Comparison of ENCODE assay signal across 15 cellular contexts in genomic region chr4:80045831-80046230, GRCh38. TPM values are rescaled to one million over a fixed set of nuclear protein-coding genes. Genes with fewer than 3 reads are reported as not detected.
DNase-seq lines count a peak whose midpoint lies in the region; ATAC-seq and TF ChIP-seq lines count a peak whose summit lies in the region.
"Had no signal": no experiment of that assay in that cellular context is flagged by ENCODE, and none has a peak within 500 bp of the region (broad histone marks: within the 10 kb centered on the region; RNA-seq: fewer than 3 reads in every experiment).

No MANE protein-coding gene starts in this region.

- H3K36me3 Mint-ChIP-seq in Caco-2 (ENCODE audit: insufficient read depth, unreplicated experiment), result no peaks in the 10 kb centered on the region

- CTCF ChIA-PET in Caco-2 (lab: Charles Lee), result no interaction called here

- peak; percentile 67 for ATAC-seq in Right ventricle myocardium inferior
- ATAC-seq: activated T-cell treated with anti-CD3 and anti-CD28 coated beads, Interleukin-2, amount 50 U/mL, for 4 hours; GM23338 had no signal

- no peaks in the 10 kb centered on the region for H3K9me3 ChIP-seq in muscle layer of duodenum (ENCODE audit: control insufficient read depth in 1 of 2, low read length in 2 of 2)
- no peaks in the 10 kb centered on the region for H3K9me3 ChIP-seq in Caco-2

- H3K4me1 ChIP-seq in muscle layer of duodenum (ENCODE audit: control insufficient read depth in 1 of 2, insufficient read depth in 2 of 2, low read length in 2 of 2) (peaks cover 6 to 45% of the 10 kb centered on the region in 2 donors), Caco-2 (no peaks in the 10 kb centered on the region)

- DNase-seq in Right ventricle myocardium inferior (ENCODE audit: missing footprints) (no peak), cardiac septum (ENCODE audit: low spot score) (no peak), epithelial cell of esophagus (ENCODE audit: low read depth) (peak; percentile 57), T-helper 9 cell (no peak), H4 (ENCODE audit: low spot score) (no peak), Caco-2 (no peak), NCI-H2107 treated with DMSO at 0.1 percent for 48 hours (lab: John Stamatoyannopoulos, UW; ENCODE audit: unreplicated experiment) (no peak)
- DNase-seq: activated CD4-positive, CD25-positive, alpha-beta regulatory T cell treated with anti-CD3 and anti-CD28 coated beads, Interleukin-2, amount 50 U/mL, for 72 hours; activated T-cell treated with anti-CD3 and anti-CD28 coated beads, Interleukin-2, amount 50 U/mL, for 4 hours; MM.1S; SW 1271 had no signal

- no peak overlapping the region for H3K4me3 Mint-ChIP-seq in Caco-2 (ENCODE audit: unreplicated experiment)
- H3K4me3 Mint-ChIP-seq: activated T-cell treated with anti-CD3 and anti-CD28 coated beads, Interleukin-2, amount 50 U/mL, for 4 hours; GM23338 had no signal

- H3K27me3 Mint-ChIP-seq in Caco-2 (ENCODE audit: insufficient read depth, unreplicated experiment), result no peaks in the 10 kb centered on the region

- no peak for TF ChIP-seq CTCF in epithelial cell of esophagus (IDR thresholded peaks at IDR 0.05; ENCODE audit: insufficient read depth, low read depth, low read length, missing control alignments)
- no peak for TF ChIP-seq CTCF in Caco-2 (IDR thresholded peaks at IDR 0.05; ENCODE audit: insufficient read depth in 1 of 2, low read depth in 1 of 2, low read length in 1 of 2, severe bottlenecking in 1 of 2, unreplicated experiment in 1 of 2)

- H3K4me3 ChIP-seq in epithelial cell of esophagus (ENCODE audit: low read length) (no peak overlapping the region), muscle layer of duodenum (ENCODE audit: low read depth in 1 of 2, low read length in 2 of 2) (no peak overlapping the region), Caco-2 (ENCODE audit: low read depth, low read length) (no peak overlapping the region)
- H3K4me3 ChIP-seq: GM23338 had no signal

- BruUV-seq in Caco-2 (replicated peaks; lab: Mats Ljungman, UMichigan), result no TSS peak

- peaks cover 10 to 15% of the 10 kb centered on the region in 2 donors for H3K36me3 ChIP-seq in muscle layer of duodenum (ENCODE audit: control insufficient read depth in 1 of 2, insufficient read depth in 2 of 2, low read length in 2 of 2)
- H3K36me3 ChIP-seq in Caco-2 (ENCODE audit: control insufficient read depth, insufficient read depth, low read length), result no peaks in the 10 kb centered on the region

- POLR2A ChIA-PET in Caco-2 (lab: Charles Lee), result no interaction called here

- H3K27ac Mint-ChIP-seq in Caco-2 (ENCODE audit: unreplicated experiment), result no peak overlapping the region
- H3K27ac Mint-ChIP-seq: GM23338 had no signal

- no peaks in the 10 kb centered on the region for H3K27me3 ChIP-seq in muscle layer of duodenum (ENCODE audit: low read depth, low read length)
- H3K27me3 ChIP-seq in Caco-2 (replicated peaks; ENCODE audit: control insufficient read depth, insufficient read depth, low read length), result no peaks in the 10 kb centered on the region

- no peaks in the 10 kb centered on the region for H3K4me1 Mint-ChIP-seq in Caco-2 (ENCODE audit: low read depth, unreplicated experiment)

- H3K27ac ChIP-seq in muscle layer of duodenum (ENCODE audit: low read length), result peak overlapping the region; percentile 42
- H3K27ac ChIP-seq: HL-60 had no signal

- H3K9me3 Mint-ChIP-seq in Caco-2 (ENCODE audit: unreplicated experiment), result no peaks in the 10 kb centered on the region
- H3K9me3 Mint-ChIP-seq: activated T-cell treated with anti-CD3 and anti-CD28 coated beads, Interleukin-2, amount 50 U/mL, for 4 hours; GM23338 had no signal

- intact Hi-C loops in Right ventricle myocardium inferior (cut with DNase I) (no loop called here), cardiac septum (cut with DNase I) (no loop called here), Caco-2 (cut with micrococcal nuclease; ENCODE audit: unreplicated experiment) (no loop called here)

RNA-seq across cellular contexts. Expression of gene ANTXR2, which starts 27.2 kb away (rescaled TPM):
- total RNA-seq in Right ventricle myocardium inferior (48.1 TPM), cardiac septum (54.6 TPM), Caco-2 (2022) (0.97 and 1.4 TPM in 2 replicates)
- 12.9 and 14.0 TPM in 2 replicates for total RNA-seq in H4 (2014; rRNA removed; shearing (Covaris generic))
- total RNA-seq: OCI-LY7 had no signal
